8 cellular contexts compared by ENCODE assay signal in genomic region chr19:12202250-12202649, GRCh38. TPM values are rescaled to one million over a fixed set of nuclear protein-coding genes. Genes with fewer than 3 reads are reported as not detected.
DNase-seq lines count a peak whose midpoint lies in the region; ATAC-seq, FAIRE-seq and TF ChIP-seq lines count a peak whose summit lies in the region.

No MANE protein-coding gene starts in this region.

- H3K9me3 ChIP-seq in MG63 = peaks cover 44% of the 10 kb centered on the region

- no peak for ATAC-seq in HG02678 (IDR thresholded peaks at IDR 0.05; ENCODE audit: unreplicated experiment)

- no peak overlapping the region for H3K4me3 ChIP-seq in MG63

- peak; percentile 9 for DNase-seq in dermis blood vessel endothelial cell
- peak; percentile 56 for DNase-seq in stimulated activated CD4-positive, alpha-beta T cell treated with anti-CD3 and anti-CD28 coated beads, Interleukin-1b, Interleukin-23, amount 100 ng/mL, for 48 hours
- DNase-seq in kidney tubule cell (ENCODE audit: low spot score) = no peak
- no peak for DNase-seq in urothelium cell line (ENCODE audit: low spot score)
- DNase-seq in MG63 = no peak

- TF ChIP-seq CTCF in GM12874 (IDR thresholded peaks at IDR 0.05; ENCODE audit: insufficient read depth, low read depth, low read length) (0 out of 2 replicates have a peak, but pooled peaks have one; percentile 16), VCaP (conservative IDR thresholded peaks at IDR 0.05) (peak; percentile 86)

- no peak overlapping the region for H3K27ac ChIP-seq in VCaP

- no peaks in the 10 kb centered on the region for H3K27me3 ChIP-seq in MG63

- no peak for FAIRE-seq in urothelium cell line (lab: Jason Lieb, UNC)

- H3K36me3 ChIP-seq in MG63 = no peaks in the 10 kb centered on the region

RNA-seq across cellular contexts. Expression of gene ZNF136, which starts 39.4 kb away (rescaled TPM):
- total RNA-seq in dermis blood vessel endothelial cell = 5.1 and 8.7 TPM in 2 replicates
- total RNA-seq in MG63 (2014; rRNA removed; shearing (Covaris generic); ENCODE audit: low replicate concordance) = 5.1 and 15.1 TPM in 2 replicates

RNA-seq across cellular contexts. Expression of gene ZNF625, which starts 45.7 kb away (rescaled TPM):
- 11.5 and 15.1 TPM in 2 replicates for total RNA-seq in dermis blood vessel endothelial cell
- total RNA-seq in MG63 (2014; rRNA removed; shearing (Covaris generic); ENCODE audit: low replicate concordance) = 5.3 and 12.4 TPM in 2 replicates

Comparison
In these comparisons a context has a peak if more than half of its experiments do, and no peak if none do; other contexts are left out.
1. DNase-seq: peak in dermis blood vessel endothelial cell (single experiment) and stimulated activated CD4-positive, alpha-beta T cell treated with anti-CD3 and anti-CD28 coated beads, Interleukin-1b, Interleukin-23, amount 100 ng/mL, for 48 hours (single experiment); none in kidney tubule cell (single experiment), urothelium cell line (single experiment) and MG63 (single experiment).